ENCODE assay signal across 9 cellular contexts in genomic region chr1:206001476-206001888, GRCh38. TPM values are rescaled to one million over a fixed set of nuclear protein-coding genes. Genes with fewer than 3 reads are reported as not detected.
DNase-seq lines count a peak whose midpoint lies in the region; ATAC-seq and TF ChIP-seq lines count a peak whose summit lies in the region.
"Had no signal": no experiment of that assay in that cellular context is flagged by ENCODE, and none has a peak within 500 bp of the region (broad histone marks: within the 10 kb centered on the region; RNA-seq: fewer than 3 reads in every experiment).

No MANE protein-coding gene starts in this region.

- ATAC-seq in GM19467 (IDR thresholded peaks at IDR 0.05; ENCODE audit: unreplicated experiment): no peak
- ATAC-seq: body of pancreas had no signal

- peak; percentile 95 for DNase-seq in AG20443 (ENCODE audit: low spot score)
- peak; percentile 92 for DNase-seq in MV-4-11 (lab: John Stamatoyannopoulos, UW)
- DNase-seq in astrocyte of the hippocampus (ENCODE audit: low read depth, low spot score): peak; percentile 93
- DNase-seq in kidney glomerular epithelial cell (lab: John Stamatoyannopoulos, UW): peak; percentile 88
- no peak for DNase-seq in stomach
- no peak for DNase-seq in activated T-helper 2 cell treated with anti-CD3 and anti-CD28 coated beads, Interferon-gamma antibody, Interleukin-2, Interleukin-4, amounts not matched to agents 10 μg/mL and 5 μg/mL and 100 μg/mL, durations not matched to agents 14 hours and 24 hours and 36 hours (ENCODE audit: low spot score)
- DNase-seq in NCI-H526 (lab: John Stamatoyannopoulos, UW): no peak

- peak overlapping the region; percentile 0 to 80 (median 27) for H3K27ac ChIP-seq in stomach
- H3K27ac ChIP-seq: body of pancreas had no signal

- no peaks in the 10 kb centered on the region for H3K9me3 Mint-ChIP-seq in activated T-helper 2 cell treated with anti-CD3 and anti-CD28 coated beads, Interferon-gamma antibody, Interleukin-2, Interleukin-4, amounts not matched to agents 10 μg/mL and 5 μg/mL and 100 μg/mL, durations not matched to agents 14 hours and 24 hours and 36 hours

- H3K27me3 Mint-ChIP-seq in activated T-helper 2 cell treated with anti-CD3 and anti-CD28 coated beads, Interferon-gamma antibody, Interleukin-2, Interleukin-4, amounts not matched to agents 10 μg/mL and 5 μg/mL and 100 μg/mL, durations not matched to agents 14 hours and 24 hours and 36 hours (ENCODE audit: low read depth): peaks cover 20% of the 10 kb centered on the region

- no peaks in the 10 kb centered on the region for H3K9me3 ChIP-seq in stomach
- H3K9me3 ChIP-seq: body of pancreas had no signal

- H3K4me1 Mint-ChIP-seq in activated T-helper 2 cell treated with anti-CD3 and anti-CD28 coated beads, Interferon-gamma antibody, Interleukin-2, Interleukin-4, amounts not matched to agents 10 μg/mL and 5 μg/mL and 100 μg/mL, durations not matched to agents 14 hours and 24 hours and 36 hours (ENCODE audit: low read depth): peaks cover 23% of the 10 kb centered on the region

- H3K36me3 Mint-ChIP-seq in activated T-helper 2 cell treated with anti-CD3 and anti-CD28 coated beads, Interferon-gamma antibody, Interleukin-2, Interleukin-4, amounts not matched to agents 10 μg/mL and 5 μg/mL and 100 μg/mL, durations not matched to agents 14 hours and 24 hours and 36 hours (ENCODE audit: low read depth): no peaks in the 10 kb centered on the region

- H3K36me3 ChIP-seq in stomach: no peaks in the 10 kb centered on the region

- intact Hi-C loops in stomach (cut with DNase I; ENCODE audit: low total_unique reads): no loop called here
- intact Hi-C loops in activated T-helper 2 cell treated with anti-CD3 and anti-CD28 coated beads, Interferon-gamma antibody, Interleukin-2, Interleukin-4, amounts not matched to agents 10 μg/mL and 5 μg/mL and 100 μg/mL, durations not matched to agents 14 hours and 24 hours and 36 hours (cut with micrococcal nuclease): no loop called here

- no peak for TF ChIP-seq POLR2A in stomach (IDR thresholded peaks at IDR 0.05)

- H3K27me3 ChIP-seq in stomach: no peaks in the 10 kb centered on the region
- H3K27me3 ChIP-seq: body of pancreas had no signal

- H3K4me3 ChIP-seq in stomach: no peak overlapping the region
- H3K4me3 ChIP-seq: body of pancreas had no signal

- no peak for TF ChIP-seq CTCF in stomach (IDR thresholded peaks at IDR 0.05)

- peaks cover 33 to 56% (median 44%) of the 10 kb centered on the region in 4 donors for H3K4me1 ChIP-seq in stomach

- no peak overlapping the region for H3K4me3 Mint-ChIP-seq in activated T-helper 2 cell treated with anti-CD3 and anti-CD28 coated beads, Interferon-gamma antibody, Interleukin-2, Interleukin-4, amounts not matched to agents 10 μg/mL and 5 μg/mL and 100 μg/mL, durations not matched to agents 14 hours and 24 hours and 36 hours (ENCODE audit: low read depth)

- WGBS in stomach, 5 donors: 14 to 31% (median 20%) methylated on average over 3 of the region's 3 CpGs

- H3K27ac Mint-ChIP-seq in activated T-helper 2 cell treated with anti-CD3 and anti-CD28 coated beads, Interferon-gamma antibody, Interleukin-2, Interleukin-4, amounts not matched to agents 10 μg/mL and 5 μg/mL and 100 μg/mL, durations not matched to agents 14 hours and 24 hours and 36 hours: no peak overlapping the region

- no peak for TF ChIP-seq EP300 in stomach (IDR thresholded peaks at IDR 0.05)

RNA-seq across cellular contexts. Expression of gene RAB7B, which starts 1.7 kb away (rescaled TPM):
- total RNA-seq in stomach: 10 to 100 TPM in 1 of 5 donors, 1 to 10 TPM in 2, under 1 TPM in 1, not detected in 1; 0.89 to 14.0 (median 4.6) TPM
- polyA plus RNA-seq in stomach: 1 to 10 TPM; 3.4 to 8.2 (median 6.2) TPM
- total RNA-seq in activated T-helper 2 cell treated with anti-CD3 and anti-CD28 coated beads, Interferon-gamma antibody, Interleukin-2, Interleukin-4, amounts not matched to agents 10 μg/mL and 5 μg/mL and 100 μg/mL, durations not matched to agents 14 hours and 24 hours and 36 hours: not detected in 2 replicates

RNA-seq across cellular contexts. Expression of gene CTSE, which starts 22.2 kb away (rescaled TPM):
- total RNA-seq in stomach: 100 to 1,000 TPM in 3 of 5 donors, 10 to 100 TPM in 1, 1 to 10 TPM in 1; 6.7 to 966 (median 142) TPM
- polyA plus RNA-seq in stomach: 100 to 1,000 TPM in 2 of 3 donors, 10 to 100 TPM in 1; 40.2 to 361 (median 133) TPM
- total RNA-seq in activated T-helper 2 cell treated with anti-CD3 and anti-CD28 coated beads, Interferon-gamma antibody, Interleukin-2, Interleukin-4, amounts not matched to agents 10 μg/mL and 5 μg/mL and 100 μg/mL, durations not matched to agents 14 hours and 24 hours and 36 hours: not detected in 2 replicates

RNA-seq across cellular contexts. Expression of gene RHEX, which starts 51.5 kb away (rescaled TPM):
- 1 to 10 TPM in 1 of 5 donors, under 1 TPM in 2, not detected in 2; 0.87 to 3.1 (median 0.89) TPM for total RNA-seq in stomach
- 10 to 100 TPM in 1 of 3 donors, 1 to 10 TPM in 1, under 1 TPM in 1; 0.83 to 10.5 (median 2.4) TPM for polyA plus RNA-seq in stomach
- not detected in 2 replicates for total RNA-seq in activated T-helper 2 cell treated with anti-CD3 and anti-CD28 coated beads, Interferon-gamma antibody, Interleukin-2, Interleukin-4, amounts not matched to agents 10 μg/mL and 5 μg/mL and 100 μg/mL, durations not matched to agents 14 hours and 24 hours and 36 hours

RNA-seq across cellular contexts. Expression of gene SLC26A9, which starts 58.2 kb away (rescaled TPM):
- total RNA-seq in stomach: 10 to 100 TPM in 4 of 5 donors, not detected in 1; 30.0 to 63.0 (median 36.4) TPM
- polyA plus RNA-seq in stomach: 10 to 100 TPM in 1 of 3 donors, 1 to 10 TPM in 2; 7.9 to 13.3 (median 9.2) TPM
- total RNA-seq in activated T-helper 2 cell treated with anti-CD3 and anti-CD28 coated beads, Interferon-gamma antibody, Interleukin-2, Interleukin-4, amounts not matched to agents 10 μg/mL and 5 μg/mL and 100 μg/mL, durations not matched to agents 14 hours and 24 hours and 36 hours: not detected in 2 replicates

Comparison
In these comparisons a context has a peak if more than half of its experiments do, and no peak if none do; other contexts are left out.
1. DNase-seq: peak in AG20443 (single experiment), MV-4-11 (single experiment), astrocyte of the hippocampus (single experiment) and kidney glomerular epithelial cell (single experiment); none in stomach (single experiment), activated T-helper 2 cell treated with anti-CD3 and anti-CD28 coated beads, Interferon-gamma antibody, Interleukin-2, Interleukin-4, amounts not matched to agents 10 μg/mL and 5 μg/mL and 100 μg/mL, durations not matched to agents 14 hours and 24 hours and 36 hours (single experiment) and NCI-H526 (0 of 2).